1 cellular context compared by ENCODE assay signal in genomic region chr19:55173186-55173716, GRCh38.
TF ChIP-seq lines count a peak whose summit lies in the region.

No MANE protein-coding gene starts in this region.

TF ChIP-seq in HEK293, 187 proteins besides CTCF, POLR2A, EP300 and RAD21 (continued from another document):
- TF ChIP-seq ZBTB11 (tag by site-specific recombination; conservative IDR thresholded peaks at IDR 0.05; ENCODE audit: low read depth): no peak
- 0 out of 2 replicates have a peak, but pooled peaks have one; percentile 40 for TF ChIP-seq ZNF513 (tag by site-specific recombination; IDR thresholded peaks at IDR 0.05)
- TF ChIP-seq YY2 (tag by site-specific recombination; IDR thresholded peaks at IDR 0.05): no peak
- no peak for TF ChIP-seq ZNF555 (tag by site-specific recombination; conservative IDR thresholded peaks at IDR 0.05)
- no peak for TF ChIP-seq ZBTB6 (tag by site-specific recombination; IDR thresholded peaks at IDR 0.05)
- TF ChIP-seq ZNF280D (tag by site-specific recombination; IDR thresholded peaks at IDR 0.05): no peak
- TF ChIP-seq ZNF623 (tag by site-specific recombination; IDR thresholded peaks at IDR 0.05): no peak
- TF ChIP-seq ZNF549 (tag by site-specific recombination; IDR thresholded peaks at IDR 0.05): no peak
- TF ChIP-seq FEZF1 (tag by site-specific recombination; IDR thresholded peaks at IDR 0.05): no peak
- no peak for TF ChIP-seq ZNF132 (tag by site-specific recombination; IDR thresholded peaks at IDR 0.05; ENCODE audit: borderline replicate concordance)
- no peak for TF ChIP-seq ZSCAN16 (tag by site-specific recombination; IDR thresholded peaks at IDR 0.05)
- no peak for TF ChIP-seq ZNF626 (tag by site-specific recombination; IDR thresholded peaks at IDR 0.05)
- peak; percentile 29; the same call in 1 of the 2 replicates for TF ChIP-seq GLIS1 (tag by site-specific recombination; IDR thresholded peaks at IDR 0.05)
- TF ChIP-seq ZNF311 (tag by site-specific recombination; IDR thresholded peaks at IDR 0.05; ENCODE audit: borderline replicate concordance): no peak
- no peak for TF ChIP-seq ZNF26 (tag by site-specific recombination; IDR thresholded peaks at IDR 0.05)
- no peak for TF ChIP-seq ZBTB48 (tag by site-specific recombination; IDR thresholded peaks at IDR 0.05)
- TF ChIP-seq ZNF624 (tag by site-specific recombination; IDR thresholded peaks at IDR 0.05): no peak
- no peak for TF ChIP-seq ZNF704 (tag by site-specific recombination; IDR thresholded peaks at IDR 0.05)
- TF ChIP-seq OSR2 (tag by site-specific recombination; IDR thresholded peaks at IDR 0.05): no peak
- no peak for TF ChIP-seq ZNF10 (tag by site-specific recombination; IDR thresholded peaks at IDR 0.05)
- TF ChIP-seq ZNF133 (tag by site-specific recombination; IDR thresholded peaks at IDR 0.05): no peak
- TF ChIP-seq ZNF146 (tag by site-specific recombination; IDR thresholded peaks at IDR 0.05): no peak
TF ChIP-seq in HEK293: peak in this region for 4.
